ENCODE assay signal across 19 cellular contexts in the genomic region with DNA sequence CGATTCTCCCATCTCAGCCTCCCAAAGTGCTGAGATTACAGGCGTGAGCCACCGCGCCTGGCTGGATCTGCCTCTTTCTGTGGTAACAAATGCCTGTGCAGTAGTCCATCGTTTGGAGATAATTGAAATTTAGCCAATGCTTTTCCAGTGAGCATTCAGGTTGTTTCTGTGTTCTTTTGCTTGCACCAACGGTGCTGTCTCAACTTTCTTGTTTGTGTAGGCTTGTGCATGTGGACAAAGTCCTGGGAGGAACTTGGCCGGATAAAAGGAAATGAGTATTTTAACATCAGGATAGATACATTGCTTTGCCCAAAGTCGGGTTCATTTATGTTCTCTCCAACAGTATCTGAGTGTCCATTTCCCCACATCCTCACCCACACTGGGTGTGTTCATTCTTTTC.
DNase-seq lines count a peak whose midpoint lies in the region; ATAC-seq, FAIRE-seq and TF ChIP-seq lines count a peak whose summit lies in the region.
"Had no signal": no experiment of that assay in that cellular context is flagged by ENCODE, and none has a peak within 500 bp of the region (broad histone marks: within the 10 kb centered on the region; RNA-seq: fewer than 3 reads in every experiment).

No MANE protein-coding gene starts in this region.

- 16% methylated on average over 8 of the region's 8 CpGs for WGBS in K562 (ENCODE audit: insufficient coverage, low coverage, missing lambda C conversion rate)
- 35% methylated on average over 5 of the region's 8 CpGs for WGBS in right lobe of liver (ENCODE audit: insufficient coverage, low coverage, low lambda C conversion rate, missing lambda C conversion rate)

- TF ChIP-seq POLR2A in K562 (conservative IDR thresholded peaks at IDR 0.05) (no peak), right lobe of liver (IDR thresholded peaks at IDR 0.05) (no peak)

- no peaks in the 10 kb centered on the region for H3K79me2 ChIP-seq in K562 (ENCODE audit: control insufficient read depth, insufficient read depth, low read length)

- no peak overlapping the region for H2AFZ ChIP-seq in K562 (ENCODE audit: low read depth, low read length)
- H2AFZ ChIP-seq: GM23248 had no signal

- POLR2A ChIA-PET in K562 (lab: Yijun Ruan, JAX): no interaction called here

- H3K4me1 ChIP-seq in K562 (replicated peaks in 1 of 2; ENCODE audit: control insufficient read depth in 2 of 2, insufficient read depth in 2 of 2, low read length in 2 of 2) (no peaks in the 10 kb centered on the region; a peak in 1 of 5 replicates), right lobe of liver (peaks cover 0 to 23% (median 9%) of the 10 kb centered on the region in 4 donors)

- intact Hi-C loops in K562 (cut with micrococcal nuclease): no loop called here
- intact Hi-C loops in right lobe of liver (cut with DNase I): no loop called here

- DNase-seq in WERI-Rb-1: no peak
- no peak for DNase-seq in K562 (ENCODE audit: extremely low read depth in 1 of 4, low spot score in 3 of 4)
- DNase-seq in right lobe of liver: peak in 1 of 3 donors; percentile 72
- DNase-seq in GM19240 (ENCODE audit: insufficient read length, low spot score): no peak
- no peak for DNase-seq in NCI-H2227 treated with DMSO at 0.1 percent for 48 hours (lab: John Stamatoyannopoulos, UW)
- DNase-seq: C1 segment of cervical spinal cord; Calu3; CD4-positive, alpha-beta memory T cell; COR-L47; DMS53; DMS79 treated with DMSO at 0.1 percent for 48 hours; GF-D8; GM23248; H7; HCEC 1CT had no signal

- no peak overlapping the region for H3K9ac ChIP-seq in K562 (ENCODE audit: insufficient read depth in 1 of 2, low read depth in 2 of 2, low read length in 2 of 2)
- H3K9ac ChIP-seq: GM23248 had no signal

- no peaks in the 10 kb centered on the region for H4K20me1 ChIP-seq in K562 (replicated peaks; ENCODE audit: control insufficient read depth, insufficient read depth, low read length)

- in situ Hi-C loops in K562 (cut with MboI): loop anchor here (25.0 kb wide), 1 partner anchor 376 kb away; no protein-coding TSS in a partner anchor

- no peaks in the 10 kb centered on the region for H3K27me3 ChIP-seq in WERI-Rb-1 (ENCODE audit: insufficient read depth, low read depth, severe bottlenecking)
- H3K27me3 ChIP-seq in K562 (ENCODE audit: control insufficient read depth in 2 of 2, insufficient read depth in 2 of 2, low read length in 2 of 2): peaks cover 2 to 32% of the 10 kb centered on the region in 2 experiments; a peak in 3 of 5 replicates
- H3K27me3 ChIP-seq in right lobe of liver: no peaks in the 10 kb centered on the region

- no peak for TF ChIP-seq CTCF in WERI-Rb-1 (IDR thresholded peaks at IDR 0.05; ENCODE audit: low read depth, low read length)
- TF ChIP-seq CTCF in K562 (IDR thresholded peaks at IDR 0.05 in 2 of 3, conservative IDR thresholded peaks at IDR 0.05 in 1 of 3; ENCODE audit: insufficient read depth in 2 of 3, low read depth in 1 of 3, low read length in 3 of 3): no peak
- no peak for TF ChIP-seq CTCF in right lobe of liver (IDR thresholded peaks at IDR 0.05)

- TF ChIP-seq EP300 in K562 (IDR thresholded peaks at IDR 0.05; ENCODE audit: low read length): no peak

- H3K4me2 ChIP-seq in K562 (ENCODE audit: insufficient read depth, low read length): no peak overlapping the region

- no peak for TF ChIP-seq RAD21 in K562 (CRISPR knock-in tag; conservative IDR thresholded peaks at IDR 0.05 in 1 of 2, IDR thresholded peaks at IDR 0.05 in 1 of 2)

- H3K27ac ChIP-seq in WERI-Rb-1 (peak overlapping the region; percentile 81), K562 (ENCODE audit: extremely low read depth, low read depth, low read length) (no peak overlapping the region), right lobe of liver (peak overlapping the region in 1 of 3 donors; percentile 53)
- H3K27ac ChIP-seq: GM23248 had no signal

- CTCF ChIA-PET in K562 (lab: Yijun Ruan, JAX; ENCODE audit: low intra/inter-chr PET ratio): no interaction called here

- H3K4me3 ChIP-seq in WERI-Rb-1 (ENCODE audit: low read depth, low read length) (no peak overlapping the region), K562 (no peak overlapping the region), right lobe of liver (no peak overlapping the region)
- H3K4me3 ChIP-seq: GM23248 had no signal

- no peak for FAIRE-seq in K562 (lab: Jason Lieb, UNC)
- FAIRE-seq: GM12891, GM18507, H1 had no signal

- H3K36me3 ChIP-seq in WERI-Rb-1 (peaks cover 29% of the 10 kb centered on the region), K562 (ENCODE audit: control insufficient read depth, insufficient read depth, low read length) (no peaks in the 10 kb centered on the region), right lobe of liver (no peaks in the 10 kb centered on the region)

- no TSS peak for BruUV-seq in K562 (replicated peaks; lab: Mats Ljungman, UMichigan)

- H3K9me3 ChIP-seq in WERI-Rb-1 (ENCODE audit: severe bottlenecking): no peaks in the 10 kb centered on the region
- no peaks in the 10 kb centered on the region for H3K9me3 ChIP-seq in K562 (replicated peaks; ENCODE audit: control insufficient read depth, insufficient read depth, low read depth, low read length)
- H3K9me3 ChIP-seq in right lobe of liver: no peaks in the 10 kb centered on the region

- no peaks in the 10 kb centered on the region for H3K9me1 ChIP-seq in K562 (ENCODE audit: control insufficient read depth, insufficient read depth, low read length)

- ATAC-seq in K562 (no peak), right lobe of liver (peak; percentile 75 to 82 (median 80)), HG02852 (IDR thresholded peaks at IDR 0.05; ENCODE audit: unreplicated experiment) (no peak)

TF ChIP-seq in K562, 482 proteins besides CTCF, POLR2A, EP300 and RAD21:
- TF ChIP-seq RBM25 (IDR thresholded peaks at IDR 0.05; ENCODE audit: low read depth, low read length, severe bottlenecking) (peak; percentile 56), ZNF212 (CRISPR knock-in tag; IDR thresholded peaks at IDR 0.05) (no peak)

Comparison
In these comparisons a context has a peak if more than half of its experiments do, and no peak if none do; other contexts are left out.
1. ATAC-seq: peak in right lobe of liver (4 of 4); none in K562 (single experiment) and HG02852 (single experiment).